ENCODE assay signal across 17 cellular contexts in genomic region chr10:7234109-7234508, GRCh38.
DNase-seq lines count a peak whose midpoint lies in the region; ATAC-seq lines count a peak whose summit lies in the region.
"Had no signal": no experiment of that assay in that cellular context is flagged by ENCODE, and none has a peak within 500 bp of the region (broad histone marks: within the 10 kb centered on the region; RNA-seq: fewer than 3 reads in every experiment).

No MANE protein-coding gene starts in this region.

- peaks cover 3% of the 10 kb centered on the region for H3K9me3 Mint-ChIP-seq in activated naive CD4-positive, alpha-beta T cell treated with anti-CD3 and anti-CD28 coated beads, Interleukin-2, amount 10 ng/mL, durations not matched to agents 7 days and 5 days
- no peaks in the 10 kb centered on the region for H3K9me3 Mint-ChIP-seq in effector memory CD8-positive, alpha-beta T cell
- peaks cover 0 to 3% of the 10 kb centered on the region in 2 donors for H3K9me3 Mint-ChIP-seq in stimulated activated naive B cell treated with anti-CD40 and anti-IgM and Interleukin-4, amounts not matched to agents 10 μg/mL and 1 μg/mL and 100 μg/mL, for 72 hours
- H3K9me3 Mint-ChIP-seq: GM23338 had no signal

- DNase-seq in activated naive CD4-positive, alpha-beta T cell treated with anti-CD3 and anti-CD28 coated beads, Interleukin-2, amount 10 ng/mL, durations not matched to agents 7 days and 5 days = no peak
- DNase-seq in activated naive CD4-positive, alpha-beta T cell (lab: John Stamatoyannopoulos, UW) = no peak
- peak; percentile 46 for DNase-seq in OCI-M1 (lab: John Stamatoyannopoulos, UW)
- DNase-seq in effector memory CD8-positive, alpha-beta T cell = no peak
- DNase-seq in stimulated activated naive B cell treated with anti-CD40 and anti-IgM and Interleukin-4, amounts not matched to agents 10 μg/mL and 1 μg/mL and 100 μg/mL, for 72 hours = no peak
- DNase-seq in NCI-H510A treated with DMSO at 0.1 percent for 48 hours (lab: John Stamatoyannopoulos, UW) = no peak
- DNase-seq: DND-41, GDM1, MG63, NCI-H1105, NCI-H1694 treated with DMSO at 0.1 percent for 48 hours, NCI-H446 treated with DMSO at 0.1 percent for 48 hours had no signal

- CTCF ChIA-PET in activated naive CD4-positive, alpha-beta T cell treated with anti-CD3 and anti-CD28 coated beads, Interleukin-2, amount 10 ng/mL, durations not matched to agents 7 days and 5 days (lab: Charles Lee) = interaction anchor here (0.6 to 1.2 kb wide), 3 partner anchors 11 to 380 kb away, joined by 3 read pairs; no protein-coding TSS in a partner anchor

- H3K36me3 Mint-ChIP-seq in activated naive CD4-positive, alpha-beta T cell treated with anti-CD3 and anti-CD28 coated beads, Interleukin-2, amount 10 ng/mL, durations not matched to agents 7 days and 5 days = peaks cover 61% of the 10 kb centered on the region
- peaks cover 3% of the 10 kb centered on the region for H3K36me3 Mint-ChIP-seq in effector memory CD8-positive, alpha-beta T cell (ENCODE audit: insufficient read depth)
- H3K36me3 Mint-ChIP-seq in stimulated activated naive B cell treated with anti-CD40 and anti-IgM and Interleukin-4, amounts not matched to agents 10 μg/mL and 1 μg/mL and 100 μg/mL, for 72 hours = peaks cover 54 to 67% of the 10 kb centered on the region in 2 donors

- no peaks in the 10 kb centered on the region for H3K27me3 Mint-ChIP-seq in activated naive CD4-positive, alpha-beta T cell treated with anti-CD3 and anti-CD28 coated beads, Interleukin-2, amount 10 ng/mL, durations not matched to agents 7 days and 5 days
- H3K27me3 Mint-ChIP-seq in effector memory CD8-positive, alpha-beta T cell = no peaks in the 10 kb centered on the region
- H3K27me3 Mint-ChIP-seq in stimulated activated naive B cell treated with anti-CD40 and anti-IgM and Interleukin-4, amounts not matched to agents 10 μg/mL and 1 μg/mL and 100 μg/mL, for 72 hours = no peaks in the 10 kb centered on the region
- H3K27me3 Mint-ChIP-seq: CD4-positive, CD25-positive, alpha-beta regulatory T cell had no signal

- H3K27ac Mint-ChIP-seq in activated naive CD4-positive, alpha-beta T cell treated with anti-CD3 and anti-CD28 coated beads, Interleukin-2, amount 10 ng/mL, durations not matched to agents 7 days and 5 days = peak overlapping the region; percentile 19
- H3K27ac Mint-ChIP-seq in effector memory CD8-positive, alpha-beta T cell = peak overlapping the region; percentile 2 to 67
- peak overlapping the region; percentile 33 for H3K27ac Mint-ChIP-seq in stimulated activated naive B cell treated with anti-CD40 and anti-IgM and Interleukin-4, amounts not matched to agents 10 μg/mL and 1 μg/mL and 100 μg/mL, for 72 hours
- H3K27ac Mint-ChIP-seq: GM23338 had no signal

- no peak for ATAC-seq in effector memory CD8-positive, alpha-beta T cell (replicated peaks)
- no peak for ATAC-seq in stimulated activated naive B cell treated with anti-CD40 and anti-IgM and Interleukin-4, amounts not matched to agents 10 μg/mL and 1 μg/mL and 100 μg/mL, for 72 hours (replicated peaks)
- ATAC-seq in HG03378 (IDR thresholded peaks at IDR 0.05; ENCODE audit: unreplicated experiment) = no peak
- ATAC-seq: GM23338, Panc1, Right ventricle myocardium inferior had no signal

- no peak overlapping the region for H3K4me3 Mint-ChIP-seq in activated naive CD4-positive, alpha-beta T cell treated with anti-CD3 and anti-CD28 coated beads, Interleukin-2, amount 10 ng/mL, durations not matched to agents 7 days and 5 days
- no peak overlapping the region for H3K4me3 Mint-ChIP-seq in effector memory CD8-positive, alpha-beta T cell
- no peak overlapping the region for H3K4me3 Mint-ChIP-seq in stimulated activated naive B cell treated with anti-CD40 and anti-IgM and Interleukin-4, amounts not matched to agents 10 μg/mL and 1 μg/mL and 100 μg/mL, for 72 hours
- H3K4me3 Mint-ChIP-seq: CD4-positive, CD25-positive, alpha-beta regulatory T cell; GM23338 had no signal

- H3K4me1 Mint-ChIP-seq in activated naive CD4-positive, alpha-beta T cell treated with anti-CD3 and anti-CD28 coated beads, Interleukin-2, amount 10 ng/mL, durations not matched to agents 7 days and 5 days = peaks cover 42% of the 10 kb centered on the region
- H3K4me1 Mint-ChIP-seq in effector memory CD8-positive, alpha-beta T cell (ENCODE audit: low read depth in 2 of 2) = peaks cover 29 to 45% of the 10 kb centered on the region in 2 donors
- peaks cover 7 to 18% of the 10 kb centered on the region in 2 donors for H3K4me1 Mint-ChIP-seq in stimulated activated naive B cell treated with anti-CD40 and anti-IgM and Interleukin-4, amounts not matched to agents 10 μg/mL and 1 μg/mL and 100 μg/mL, for 72 hours
